1 cellular context compared by ENCODE assay signal in the genomic region with DNA sequence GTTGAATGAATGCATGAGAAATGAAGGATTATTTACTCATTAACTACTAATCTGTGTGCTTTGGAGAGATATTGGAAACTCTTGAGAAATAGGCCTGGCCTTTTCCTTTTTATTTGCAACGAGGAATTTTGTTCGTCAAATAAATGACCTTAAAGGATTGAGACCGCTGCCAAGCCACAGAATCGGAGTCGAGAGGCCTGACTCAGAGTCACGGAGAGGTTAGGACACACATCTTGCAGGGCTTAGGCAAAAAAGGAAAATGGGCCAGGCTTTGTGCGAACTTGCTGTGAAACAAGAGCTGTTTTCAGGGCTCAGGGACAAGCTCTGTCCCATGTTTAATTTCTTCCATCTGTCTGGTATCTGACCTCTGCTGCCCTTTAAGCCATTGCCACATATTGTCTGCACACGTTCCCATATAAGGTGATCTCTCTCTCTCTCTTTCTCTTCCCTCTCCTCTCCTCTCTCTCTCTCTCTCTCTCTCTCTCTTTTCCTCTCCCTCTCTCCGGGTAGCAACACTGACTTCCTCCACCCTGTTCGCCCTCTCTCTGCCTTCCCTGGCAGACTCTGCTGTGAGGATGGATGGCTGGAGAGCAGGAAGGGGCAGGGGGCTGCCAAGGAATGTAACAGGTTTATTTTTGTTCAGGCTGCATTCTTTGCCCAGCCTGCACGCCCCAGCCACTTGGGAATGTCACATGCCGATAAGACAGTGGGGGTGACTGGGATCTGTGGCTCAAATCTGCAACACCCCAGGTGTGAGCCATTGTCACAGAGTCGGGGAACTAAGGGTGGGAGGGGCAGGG.
TF ChIP-seq lines count a peak whose summit lies in the region.

No MANE protein-coding gene starts in this region.

TF ChIP-seq in K562, 482 proteins besides CTCF, POLR2A, EP300 and RAD21 (continued from another document and continues in another):
- TF ChIP-seq, protein P1, sequence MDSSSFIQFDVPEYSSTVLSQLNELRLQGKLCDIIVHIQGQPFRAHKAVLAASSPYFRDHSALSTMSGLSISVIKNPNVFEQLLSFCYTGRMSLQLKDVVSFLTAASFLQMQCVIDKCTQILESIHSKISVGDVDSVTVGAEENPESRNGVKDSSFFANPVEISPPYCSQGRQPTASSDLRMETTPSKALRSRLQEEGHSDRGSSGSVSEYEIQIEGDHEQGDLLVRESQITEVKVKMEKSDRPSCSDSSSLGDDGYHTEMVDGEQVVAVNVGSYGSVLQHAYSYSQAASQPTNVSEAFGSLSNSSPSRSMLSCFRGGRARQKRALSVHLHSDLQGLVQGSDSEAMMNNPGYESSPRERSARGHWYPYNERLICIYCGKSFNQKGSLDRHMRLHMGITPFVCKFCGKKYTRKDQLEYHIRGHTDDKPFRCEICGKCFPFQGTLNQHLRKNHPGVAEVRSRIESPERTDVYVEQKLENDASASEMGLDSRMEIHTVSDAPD (CRISPR knock-in tag; IDR thresholded peaks at IDR 0.05), result no peak
- TF ChIP-seq GATAD2B (IDR thresholded peaks at IDR 0.05; ENCODE audit: borderline replicate concordance) (no peak), OTX1 (CRISPR knock-in tag; IDR thresholded peaks at IDR 0.05) (peak; percentile 89), TGIF2 (CRISPR knock-in tag; IDR thresholded peaks at IDR 0.05) (no peak), EWSR1 (IDR thresholded peaks at IDR 0.05; ENCODE audit: borderline replicate concordance, low read depth, partially characterized antibody) (no peak), CBFB (CRISPR knock-in tag; IDR thresholded peaks at IDR 0.05) (no peak), CHD2 (IDR thresholded peaks at IDR 0.05; ENCODE audit: low read depth, low read length) (no peak), RCOR1 (IDR thresholded peaks at IDR 0.05; ENCODE audit: borderline replicate concordance in 1 of 2, low read depth in 2 of 2, low read length in 2 of 2) (no peak), ZC3H4 (CRISPR knock-in tag; IDR thresholded peaks at IDR 0.05; ENCODE audit: borderline replicate concordance) (no peak), FOXJ2 (tag; IDR thresholded peaks at IDR 0.05) (no peak), RBBP5 (IDR thresholded peaks at IDR 0.05; ENCODE audit: borderline replicate concordance, insufficient read depth, low read length, poor library complexity, severe bottlenecking) (no peak), ZNF41 (CRISPR knock-in tag; conservative IDR thresholded peaks at IDR 0.05) (no peak), GABPA (tag; conservative IDR thresholded peaks at IDR 0.05; ENCODE audit: low read depth) (no peak), TCF3 (CRISPR knock-in tag; IDR thresholded peaks at IDR 0.05) (0 out of 2 replicates have a peak, but pooled peaks have one; percentile 18), FOXP1 (CRISPR knock-in tag; IDR thresholded peaks at IDR 0.05) (no peak), CBFA2T3 (IDR thresholded peaks at IDR 0.05) (peak; percentile 27), ZNF75A (CRISPR knock-in tag; IDR thresholded peaks at IDR 0.05) (no peak), DIDO1 (tag; IDR thresholded peaks at IDR 0.05; ENCODE audit: low read depth) (peak; percentile 48; the same call in 1 of the 2 replicates), XRCC4 (IDR thresholded peaks at IDR 0.05; ENCODE audit: extremely low read depth, insufficient read depth, insufficient read length) (no peak), MXI1 (IDR thresholded peaks at IDR 0.05; ENCODE audit: low read depth, low read length) (no peak), JUN (IDR thresholded peaks at IDR 0.05; ENCODE audit: borderline replicate concordance, low read depth, low read length) (no peak), JUN (CRISPR knock-in tag; IDR thresholded peaks at IDR 0.05; ENCODE audit: borderline replicate concordance) (no peak), POLR2AphosphoS5 (IDR thresholded peaks at IDR 0.05; ENCODE audit: control insufficient read depth, insufficient read depth, low read depth, low read length) (no peak), NUFIP1 (IDR thresholded peaks at IDR 0.05; ENCODE audit: partially characterized antibody) (no peak)
- TF ChIP-seq, protein P2, sequence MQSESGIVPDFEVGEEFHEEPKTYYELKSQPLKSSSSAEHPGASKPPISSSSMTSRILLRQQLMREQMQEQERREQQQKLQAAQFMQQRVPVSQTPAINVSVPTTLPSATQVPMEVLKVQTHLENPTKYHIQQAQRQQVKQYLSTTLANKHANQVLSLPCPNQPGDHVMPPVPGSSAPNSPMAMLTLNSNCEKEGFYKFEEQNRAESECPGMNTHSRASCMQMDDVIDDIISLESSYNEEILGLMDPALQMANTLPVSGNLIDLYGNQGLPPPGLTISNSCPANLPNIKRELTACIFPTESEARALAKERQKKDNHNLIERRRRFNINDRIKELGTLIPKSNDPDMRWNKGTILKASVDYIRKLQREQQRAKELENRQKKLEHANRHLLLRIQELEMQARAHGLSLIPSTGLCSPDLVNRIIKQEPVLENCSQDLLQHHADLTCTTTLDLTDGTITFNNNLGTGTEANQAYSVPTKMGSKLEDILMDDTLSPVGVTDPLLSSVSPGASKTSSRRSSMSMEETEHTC (IDR thresholded peaks at IDR 0.05), result no peak
- TF ChIP-seq, protein P3, sequence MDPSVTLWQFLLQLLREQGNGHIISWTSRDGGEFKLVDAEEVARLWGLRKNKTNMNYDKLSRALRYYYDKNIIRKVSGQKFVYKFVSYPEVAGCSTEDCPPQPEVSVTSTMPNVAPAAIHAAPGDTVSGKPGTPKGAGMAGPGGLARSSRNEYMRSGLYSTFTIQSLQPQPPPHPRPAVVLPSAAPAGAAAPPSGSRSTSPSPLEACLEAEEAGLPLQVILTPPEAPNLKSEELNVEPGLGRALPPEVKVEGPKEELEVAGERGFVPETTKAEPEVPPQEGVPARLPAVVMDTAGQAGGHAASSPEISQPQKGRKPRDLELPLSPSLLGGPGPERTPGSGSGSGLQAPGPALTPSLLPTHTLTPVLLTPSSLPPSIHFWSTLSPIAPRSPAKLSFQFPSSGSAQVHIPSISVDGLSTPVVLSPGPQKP (CRISPR knock-in tag; IDR thresholded peaks at IDR 0.05), result no peak
- TF ChIP-seq, protein P4, sequence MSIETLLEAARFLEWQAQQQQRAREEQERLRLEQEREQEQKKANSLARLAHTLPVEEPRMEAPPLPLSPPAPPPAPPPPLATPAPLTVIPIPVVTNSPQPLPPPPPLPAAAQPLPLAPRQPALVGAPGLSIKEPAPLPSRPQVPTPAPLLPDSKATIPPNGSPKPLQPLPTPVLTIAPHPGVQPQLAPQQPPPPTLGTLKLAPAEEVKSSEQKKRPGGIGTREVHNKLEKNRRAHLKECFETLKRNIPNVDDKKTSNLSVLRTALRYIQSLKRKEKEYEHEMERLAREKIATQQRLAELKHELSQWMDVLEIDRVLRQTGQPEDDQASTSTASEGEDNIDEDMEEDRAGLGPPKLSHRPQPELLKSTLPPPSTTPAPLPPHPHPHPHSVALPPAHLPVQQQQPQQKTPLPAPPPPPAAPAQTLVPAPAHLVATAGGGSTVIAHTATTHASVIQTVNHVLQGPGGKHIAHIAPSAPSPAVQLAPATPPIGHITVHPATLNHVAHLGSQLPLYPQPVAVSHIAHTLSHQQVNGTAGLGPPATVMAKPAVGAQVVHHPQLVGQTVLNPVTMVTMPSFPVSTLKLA (conservative IDR thresholded peaks at IDR 0.05), result no peak
- TF ChIP-seq, protein P5, sequence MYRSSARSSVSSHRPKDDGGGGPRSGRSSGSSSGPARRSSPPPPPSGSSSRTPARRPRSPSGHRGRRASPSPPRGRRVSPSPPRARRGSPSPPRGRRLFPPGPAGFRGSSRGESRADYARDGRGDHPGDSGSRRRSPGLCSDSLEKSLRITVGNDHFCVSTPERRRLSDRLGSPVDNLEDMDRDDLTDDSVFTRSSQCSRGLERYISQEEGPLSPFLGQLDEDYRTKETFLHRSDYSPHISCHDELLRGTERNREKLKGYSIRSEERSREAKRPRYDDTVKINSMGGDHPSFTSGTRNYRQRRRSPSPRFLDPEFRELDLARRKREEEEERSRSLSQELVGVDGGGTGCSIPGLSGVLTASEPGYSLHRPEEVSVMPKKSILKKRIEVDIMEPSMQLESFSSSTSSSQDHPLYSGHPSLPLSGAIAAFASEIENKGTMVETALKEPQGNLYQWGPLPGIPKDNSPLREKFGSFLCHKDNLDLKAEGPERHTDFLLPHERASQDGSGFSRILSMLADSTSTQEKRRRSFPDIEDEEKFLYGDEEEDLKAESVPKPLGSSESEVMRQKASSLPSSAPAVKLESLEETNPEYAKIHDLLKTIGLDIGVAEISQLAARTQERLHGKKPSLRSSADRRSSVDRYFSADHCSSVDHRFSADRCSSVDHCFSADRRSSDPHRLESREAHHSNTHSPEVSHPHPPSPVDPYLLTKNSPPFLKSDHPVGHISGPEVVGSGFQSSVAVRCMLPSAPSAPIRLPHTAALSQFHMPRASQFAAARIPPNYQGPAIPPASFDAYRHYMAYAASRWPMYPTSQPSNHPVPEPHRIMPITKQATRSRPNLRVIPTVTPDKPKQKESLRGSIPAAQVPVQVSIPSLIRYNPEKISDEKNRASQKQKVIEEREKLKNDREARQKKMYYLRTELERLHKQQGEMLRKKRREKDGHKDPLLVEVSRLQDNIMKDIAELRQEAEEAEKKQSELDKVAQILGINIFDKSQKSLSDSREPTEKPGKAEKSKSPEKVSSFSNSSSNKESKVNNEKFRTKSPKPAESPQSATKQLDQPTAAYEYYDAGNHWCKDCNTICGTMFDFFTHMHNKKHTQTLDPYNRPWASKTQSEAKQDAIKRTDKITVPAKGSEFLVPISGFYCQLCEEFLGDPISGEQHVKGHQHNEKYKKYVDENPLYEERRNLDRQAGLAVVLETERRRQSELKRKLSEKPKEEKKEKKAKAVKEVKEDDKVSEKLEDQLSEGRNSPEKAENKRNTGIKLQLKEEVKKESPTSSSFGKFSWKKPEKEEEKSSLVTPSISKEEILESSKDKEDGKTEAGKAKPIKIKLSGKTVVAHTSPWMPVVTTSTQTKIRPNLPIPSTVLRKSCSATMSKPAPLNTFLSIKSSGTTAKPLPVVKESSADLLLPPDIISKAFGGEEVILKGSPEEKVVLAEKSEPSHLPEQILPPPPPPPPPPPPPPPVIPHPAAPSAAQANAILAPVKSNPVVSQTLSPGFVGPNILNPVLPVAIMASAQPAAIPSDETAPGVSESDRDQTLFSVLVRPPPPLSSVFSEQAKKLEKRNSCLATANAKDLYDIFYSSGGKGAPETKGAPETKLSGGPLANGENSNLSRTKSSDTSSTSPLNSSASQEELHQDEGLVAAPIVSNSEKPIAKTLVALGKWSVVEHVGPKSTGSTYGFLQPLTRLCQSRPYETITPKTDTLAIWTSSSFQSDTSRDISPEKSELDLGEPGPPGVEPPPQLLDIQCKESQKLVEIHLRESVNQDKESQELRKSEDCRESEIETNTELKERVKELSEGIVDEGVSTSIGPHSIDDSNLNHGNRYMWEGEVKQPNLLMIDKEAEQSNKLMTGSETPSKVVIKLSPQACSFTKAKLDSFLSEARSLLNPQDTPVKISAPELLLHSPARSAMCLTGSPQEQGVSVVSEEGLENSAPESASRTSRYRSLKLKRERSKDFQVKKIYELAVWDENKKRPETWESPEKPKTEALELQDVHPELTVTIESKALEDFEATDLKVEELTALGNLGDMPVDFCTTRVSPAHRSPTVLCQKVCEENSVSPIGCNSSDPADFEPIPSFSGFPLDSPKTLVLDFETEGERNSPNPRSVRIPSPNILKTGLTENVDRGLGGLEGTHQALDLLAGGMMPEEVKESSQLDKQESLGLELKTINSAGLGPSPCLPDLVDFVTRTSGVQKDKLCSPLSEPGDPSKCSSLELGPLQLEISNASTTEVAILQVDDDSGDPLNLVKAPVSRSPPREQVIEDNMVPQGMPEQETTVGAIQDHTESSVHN (IDR thresholded peaks at IDR 0.05; ENCODE audit: borderline replicate concordance in 1 of 2, low read depth in 1 of 2), result no peak
- TF ChIP-seq, protein P6, sequence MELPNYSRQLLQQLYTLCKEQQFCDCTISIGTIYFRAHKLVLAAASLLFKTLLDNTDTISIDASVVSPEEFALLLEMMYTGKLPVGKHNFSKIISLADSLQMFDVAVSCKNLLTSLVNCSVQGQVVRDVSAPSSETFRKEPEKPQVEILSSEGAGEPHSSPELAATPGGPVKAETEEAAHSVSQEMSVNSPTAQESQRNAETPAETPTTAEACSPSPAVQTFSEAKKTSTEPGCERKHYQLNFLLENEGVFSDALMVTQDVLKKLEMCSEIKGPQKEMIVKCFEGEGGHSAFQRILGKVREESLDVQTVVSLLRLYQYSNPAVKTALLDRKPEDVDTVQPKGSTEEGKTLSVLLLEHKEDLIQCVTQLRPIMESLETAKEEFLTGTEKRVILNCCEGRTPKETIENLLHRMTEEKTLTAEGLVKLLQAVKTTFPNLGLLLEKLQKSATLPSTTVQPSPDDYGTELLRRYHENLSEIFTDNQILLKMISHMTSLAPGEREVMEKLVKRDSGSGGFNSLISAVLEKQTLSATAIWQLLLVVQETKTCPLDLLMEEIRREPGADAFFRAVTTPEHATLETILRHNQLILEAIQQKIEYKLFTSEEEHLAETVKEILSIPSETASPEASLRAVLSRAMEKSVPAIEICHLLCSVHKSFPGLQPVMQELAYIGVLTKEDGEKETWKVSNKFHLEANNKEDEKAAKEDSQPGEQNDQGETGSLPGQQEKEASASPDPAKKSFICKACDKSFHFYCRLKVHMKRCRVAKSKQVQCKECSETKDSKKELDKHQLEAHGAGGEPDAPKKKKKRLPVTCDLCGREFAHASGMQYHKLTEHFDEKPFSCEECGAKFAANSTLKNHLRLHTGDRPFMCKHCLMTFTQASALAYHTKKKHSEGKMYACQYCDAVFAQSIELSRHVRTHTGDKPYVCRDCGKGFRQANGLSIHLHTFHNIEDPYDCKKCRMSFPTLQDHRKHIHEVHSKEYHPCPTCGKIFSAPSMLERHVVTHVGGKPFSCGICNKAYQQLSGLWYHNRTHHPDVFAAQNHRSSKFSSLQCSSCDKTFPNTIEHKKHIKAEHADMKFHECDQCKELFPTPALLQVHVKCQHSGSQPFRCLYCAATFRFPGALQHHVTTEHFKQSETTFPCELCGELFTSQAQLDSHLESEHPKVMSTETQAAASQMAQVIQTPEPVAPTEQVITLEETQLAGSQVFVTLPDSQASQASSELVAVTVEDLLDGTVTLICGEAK (IDR thresholded peaks at IDR 0.05), result no peak
- TF ChIP-seq, protein P6 (CRISPR knock-in tag; IDR thresholded peaks at IDR 0.05), result no peak
